16 cellular contexts compared by ENCODE assay signal in the genomic region with DNA sequence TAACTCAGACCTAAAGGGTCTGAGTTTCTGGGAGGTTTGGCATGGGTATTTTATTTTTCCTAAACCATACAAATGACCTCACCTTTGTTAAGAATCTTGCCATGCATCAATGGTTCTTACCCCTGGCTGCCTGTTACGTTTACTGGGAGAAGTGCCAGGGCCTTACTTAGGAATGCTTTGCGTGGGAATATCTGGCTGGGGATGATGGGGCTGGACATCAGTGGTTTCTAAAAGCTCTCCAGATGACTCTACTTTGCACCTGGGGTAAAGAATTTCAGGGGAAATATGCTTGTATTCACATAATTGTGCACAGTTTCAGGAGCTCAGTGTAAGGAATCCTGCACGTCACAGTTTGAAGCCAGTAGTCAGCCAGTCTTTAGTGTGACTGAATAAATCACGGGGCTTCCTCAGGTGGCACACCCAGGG. TPM values are rescaled to one million over a fixed set of nuclear protein-coding genes. Genes with fewer than 3 reads are reported as not detected.
DNase-seq lines count a peak whose midpoint lies in the region; ATAC-seq and TF ChIP-seq lines count a peak whose summit lies in the region.
"Had no signal": no experiment of that assay in that cellular context is flagged by ENCODE, and none has a peak within 500 bp of the region (broad histone marks: within the 10 kb centered on the region; RNA-seq: fewer than 3 reads in every experiment).

No MANE protein-coding gene starts in this region.

- no peaks in the 10 kb centered on the region for H4K20me1 ChIP-seq in fibroblast of lung (ENCODE audit: control insufficient read depth, extremely low read depth, insufficient read depth, low read length)

- peak; percentile 25 for DNase-seq in HCEC 1CT
- peak; percentile 76 for DNase-seq in RWPE1 (ENCODE audit: low spot score)
- peak; percentile 43 to 99 for DNase-seq in fibroblast of lung (ENCODE audit: low read depth in 2 of 2)
- DNase-seq in NCI-H774 (lab: John Stamatoyannopoulos, UW) = no peak
- no peak for DNase-seq in activated CD8-positive, alpha-beta memory T cell treated with anti-CD3 and anti-CD28 coated beads, Interleukin-2, amount 10 ng/mL, durations not matched to agents 7 days and 5 days
- DNase-seq in effector CD4-positive, alpha-beta T cell = no peak
- DNase-seq: activated CD8-positive, alpha-beta T cell treated with anti-CD3 and anti-CD28 coated beads, Interleukin-2, amount 10 ng/mL, durations not matched to agents 7 days and 5 days; GF-D8; GOT3; left cardiac atrium; psoas muscle; T-cell; tibial artery had no signal

- H3K9me3 Mint-ChIP-seq in activated CD8-positive, alpha-beta memory T cell treated with anti-CD3 and anti-CD28 coated beads, Interleukin-2, amount 10 ng/mL, durations not matched to agents 7 days and 5 days (ENCODE audit: low read depth) = no peaks in the 10 kb centered on the region
- H3K9me3 Mint-ChIP-seq: T-cell had no signal

- H3K27ac Mint-ChIP-seq in activated CD8-positive, alpha-beta memory T cell treated with anti-CD3 and anti-CD28 coated beads, Interleukin-2, amount 10 ng/mL, durations not matched to agents 7 days and 5 days = no peak overlapping the region
- H3K27ac Mint-ChIP-seq: activated CD8-positive, alpha-beta T cell treated with anti-CD3 and anti-CD28 coated beads, Interleukin-2, amount 10 ng/mL, durations not matched to agents 7 days and 5 days; activated naive CD4-positive, alpha-beta T cell treated with anti-CD3 and anti-CD28 coated beads, Interleukin-2, amount 50 U/mL, for 72 hours; T-cell had no signal

- no peak overlapping the region for H3K9ac ChIP-seq in fibroblast of lung (ENCODE audit: insufficient read depth, low read length)
- peak overlapping the region; percentile 25 for H3K9ac ChIP-seq in skeletal muscle satellite cell (ENCODE audit: low read depth, low read length)
- H3K9ac ChIP-seq: KMS-11 had no signal

- H3K27me3 Mint-ChIP-seq in activated CD8-positive, alpha-beta memory T cell treated with anti-CD3 and anti-CD28 coated beads, Interleukin-2, amount 10 ng/mL, durations not matched to agents 7 days and 5 days = peaks cover 3% of the 10 kb centered on the region

- H3K4me1 ChIP-seq in fibroblast of lung (ENCODE audit: control insufficient read depth, extremely low read depth, insufficient read depth, low read length) (no peaks in the 10 kb centered on the region), skeletal muscle satellite cell (ENCODE audit: control insufficient read depth, insufficient read depth, low read length) (peaks cover 41% of the 10 kb centered on the region)
- H3K4me1 ChIP-seq: psoas muscle had no signal

- H2AFZ ChIP-seq in fibroblast of lung (ENCODE audit: low read length) = no peak overlapping the region

- CTCF ChIA-PET in RWPE1 (lab: Yijun Ruan, JAX) = interaction anchor here (1.2 kb wide), 1 partner anchor 9 kb away, joined by 6 read pairs; no protein-coding TSS in a partner anchor
- CTCF ChIA-PET in activated CD8-positive, alpha-beta memory T cell treated with anti-CD3 and anti-CD28 coated beads, Interleukin-2, amount 10 ng/mL, durations not matched to agents 7 days and 5 days (lab: Charles Lee) = no interaction called here

- H3K4me3 ChIP-seq in fibroblast of lung (replicated peaks in 1 of 4; ENCODE audit: control extremely low read depth in 1 of 4, insufficient read depth in 1 of 4, low read depth in 3 of 4, low read length in 4 of 4) (no peak overlapping the region), skeletal muscle satellite cell (ENCODE audit: low read length) (no peak overlapping the region)
- H3K4me3 ChIP-seq: psoas muscle, tibial artery had no signal

- H3K36me3 ChIP-seq in fibroblast of lung (ENCODE audit: control insufficient read depth, insufficient read depth, low read length) (no peaks in the 10 kb centered on the region), skeletal muscle satellite cell (ENCODE audit: insufficient read depth, low read length) (no peaks in the 10 kb centered on the region)
- H3K36me3 ChIP-seq: tibial artery had no signal

- H3K27ac ChIP-seq in RWPE1 (peak overlapping the region; percentile 57; the same call in 1 of the 2 replicates), fibroblast of lung (ENCODE audit: insufficient read depth, low read length) (no peak overlapping the region)
- H3K27ac ChIP-seq: KMS-11, psoas muscle, tibial artery had no signal

- no peaks in the 10 kb centered on the region for H3K36me3 Mint-ChIP-seq in activated CD8-positive, alpha-beta memory T cell treated with anti-CD3 and anti-CD28 coated beads, Interleukin-2, amount 10 ng/mL, durations not matched to agents 7 days and 5 days
- H3K36me3 Mint-ChIP-seq: activated naive CD4-positive, alpha-beta T cell treated with anti-CD3 and anti-CD28 coated beads, Interleukin-2, amount 50 U/mL, for 72 hours; T-cell had no signal

- H3K9me3 ChIP-seq in fibroblast of lung (ENCODE audit: control insufficient read depth, insufficient read depth, low read depth, low read length) = no peaks in the 10 kb centered on the region
- no peaks in the 10 kb centered on the region for H3K9me3 ChIP-seq in skeletal muscle satellite cell (replicated peaks; ENCODE audit: low read length)
- H3K9me3 ChIP-seq: psoas muscle, tibial artery had no signal

- no peak for TF ChIP-seq CTCF in RWPE1 (conservative IDR thresholded peaks at IDR 0.05; ENCODE audit: low read depth)
- TF ChIP-seq CTCF in fibroblast of lung (conservative IDR thresholded peaks at IDR 0.05 in 1 of 2, IDR thresholded peaks at IDR 0.05 in 1 of 2; ENCODE audit: low read depth in 1 of 2, low read length in 2 of 2) = no peak

- H3K27me3 ChIP-seq in fibroblast of lung (ENCODE audit: control insufficient read depth, insufficient read depth, low read length) = no peaks in the 10 kb centered on the region
- H3K27me3 ChIP-seq in skeletal muscle satellite cell (ENCODE audit: control insufficient read depth, insufficient read depth, low read length) = no peaks in the 10 kb centered on the region
- H3K27me3 ChIP-seq: tibial artery had no signal

- POLR2A ChIA-PET in RWPE1 (lab: Yijun Ruan, JAX; ENCODE audit: low non-redundant PET) = no interaction called here

- H3K79me2 ChIP-seq in fibroblast of lung (ENCODE audit: control insufficient read depth, insufficient read depth, low read length) = no peaks in the 10 kb centered on the region

- no peak overlapping the region for H3K4me2 ChIP-seq in fibroblast of lung (ENCODE audit: extremely low read depth, insufficient read depth, low read length)
- H3K4me2 ChIP-seq in skeletal muscle satellite cell (ENCODE audit: low read length) = peak overlapping the region; percentile 10
- H3K4me2 ChIP-seq: KMS-11 had no signal

- H3K4me1 Mint-ChIP-seq in activated CD8-positive, alpha-beta memory T cell treated with anti-CD3 and anti-CD28 coated beads, Interleukin-2, amount 10 ng/mL, durations not matched to agents 7 days and 5 days = no peaks in the 10 kb centered on the region

- H3K4me3 Mint-ChIP-seq in activated CD8-positive, alpha-beta memory T cell treated with anti-CD3 and anti-CD28 coated beads, Interleukin-2, amount 10 ng/mL, durations not matched to agents 7 days and 5 days = no peak overlapping the region
- H3K4me3 Mint-ChIP-seq: activated CD8-positive, alpha-beta T cell treated with anti-CD3 and anti-CD28 coated beads, Interleukin-2, amount 10 ng/mL, durations not matched to agents 7 days and 5 days; T-cell had no signal

- no peak for ATAC-seq in activated CD8-positive, alpha-beta memory T cell treated with anti-CD3 and anti-CD28 coated beads, Interleukin-2, amount 10 ng/mL, durations not matched to agents 7 days and 5 days
- ATAC-seq: activated CD8-positive, alpha-beta T cell treated with anti-CD3 and anti-CD28 coated beads, Interleukin-2, amount 10 ng/mL, durations not matched to agents 7 days and 5 days; activated naive CD4-positive, alpha-beta T cell treated with anti-CD3 and anti-CD28 coated beads, Interleukin-2, amount 50 U/mL, for 72 hours; psoas muscle; T-cell had no signal

RNA-seq across cellular contexts. Expression of gene DAW1, which starts 18.2 kb away (rescaled TPM):
- not detected in 2 replicates for total RNA-seq in fibroblast of lung
- 0.11 and 0.12 TPM in 2 replicates for polyA plus RNA-seq in fibroblast of lung
- polyA plus RNA-seq in fibroblast of lung (2012) = not detected in 2 replicates
- polyA minus RNA-seq in fibroblast of lung (ENCODE audit: low replicate concordance) = not detected in 2 replicates
- total RNA-seq in skeletal muscle satellite cell (2012; rRNA removed) = 12.2 and 13.2 TPM in 2 replicates
- total RNA-seq in activated CD8-positive, alpha-beta memory T cell treated with anti-CD3 and anti-CD28 coated beads, Interleukin-2, amount 10 ng/mL, durations not matched to agents 7 days and 5 days = not detected
- total RNA-seq: activated CD8-positive, alpha-beta T cell treated with anti-CD3 and anti-CD28 coated beads, Interleukin-2, amount 10 ng/mL, durations not matched to agents 7 days and 5 days; activated naive CD4-positive, alpha-beta T cell treated with anti-CD3 and anti-CD28 coated beads, Interleukin-2, amount 50 U/mL, for 72 hours; psoas muscle; T-cell had no signal

RNA-seq across cellular contexts. Expression of gene CCL20, which starts 39.6 kb away (rescaled TPM):
- not detected in 2 replicates for total RNA-seq in fibroblast of lung
- polyA plus RNA-seq in fibroblast of lung = 0.23 TPM in 1 of 2 replicates, not detected in the other
- 0.23 TPM in 1 of 2 replicates, not detected in the other for polyA plus RNA-seq in fibroblast of lung (2012)
- polyA minus RNA-seq in fibroblast of lung (ENCODE audit: low replicate concordance) = not detected in 2 replicates
- total RNA-seq in skeletal muscle satellite cell (2012; rRNA removed) = 7.6 and 8.7 TPM in 2 replicates
- total RNA-seq in activated CD8-positive, alpha-beta memory T cell treated with anti-CD3 and anti-CD28 coated beads, Interleukin-2, amount 10 ng/mL, durations not matched to agents 7 days and 5 days = under 1 TPM in 1 of 2 experiments, not detected in 1; 0.82 TPM
- total RNA-seq: activated CD8-positive, alpha-beta T cell treated with anti-CD3 and anti-CD28 coated beads, Interleukin-2, amount 10 ng/mL, durations not matched to agents 7 days and 5 days; left cardiac atrium had no signal

Comparison
In these comparisons a context has a peak if more than half of its experiments do, and no peak if none do; other contexts are left out.
1. DNase-seq: peak in HCEC 1CT (single experiment), RWPE1 (single experiment) and fibroblast of lung (2 of 2); none in NCI-H774 (single experiment), activated CD8-positive, alpha-beta memory T cell treated with anti-CD3 and anti-CD28 coated beads, Interleukin-2, amount 10 ng/mL, durations not matched to agents 7 days and 5 days (single experiment) and effector CD4-positive, alpha-beta T cell (single experiment).